Comparison of ENCODE assay signal across 14 cellular contexts in genomic region chr15:92098869-92099268, GRCh38.
DNase-seq lines count a peak whose midpoint lies in the region; ATAC-seq, FAIRE-seq and TF ChIP-seq lines count a peak whose summit lies in the region.
"Had no signal": no experiment of that assay in that cellular context is flagged by ENCODE, and none has a peak within 500 bp of the region (broad histone marks: within the 10 kb centered on the region; RNA-seq: fewer than 3 reads in every experiment).

No MANE protein-coding gene starts in this region.

- H3K9me3 ChIP-seq in SK-N-SH (no peaks in the 10 kb centered on the region), HepG2 (ENCODE audit: low read length) (no peaks in the 10 kb centered on the region)

- TF ChIP-seq CTCF in SK-N-SH (IDR thresholded peaks at IDR 0.05) (no peak), fibroblast of mammary gland (conservative IDR thresholded peaks at IDR 0.05; ENCODE audit: control insufficient read depth, insufficient read depth, low read depth, low read length) (no peak), HepG2 (CRISPR knock-in tag; IDR thresholded peaks at IDR 0.05) (peak; percentile 62)

- intact Hi-C loops in HepG2 (cut with micrococcal nuclease; ENCODE audit: unreplicated experiment) = loop anchor here (10.0 kb wide), 1 partner anchor 616 kb away; no protein-coding TSS in a partner anchor

- DNase-seq in SK-N-SH (peak; percentile 49), fibroblast of mammary gland (ENCODE audit: low read depth) (peak; percentile 11), HepG2 (ENCODE audit: low spot score) (no peak), superior temporal gyrus (ENCODE audit: extremely low spot score) (peak; percentile 82), HPDE6-E6E7 (ENCODE audit: extremely low spot score) (no peak), germinal center (ENCODE audit: low spot score) (no peak)
- DNase-seq in activated naive CD4-positive, alpha-beta T cell treated with anti-CD3 and anti-CD28 coated beads, Interleukin-2, amount 50 U/mL, for 72 hours (ENCODE audit: low spot score in 2 of 2) = no peak
- DNase-seq: activated gamma-delta T cell treated with Interleukin-2 at 50 U/mL for 16 hours; nephron progenitor cell; stimulated activated naive CD8-positive, alpha-beta T cell treated with anti-CD3 and anti-CD28 coated beads, Interleukin-15, Interleukin-2, amounts not matched to agents 100 U/mL and 50 U/mL, for 24 hours had no signal

- FAIRE-seq in HepG2 (lab: Jason Lieb, UNC) = no peak
- FAIRE-seq: A204.1, G401.6 had no signal

- H3K4me2 ChIP-seq in SK-N-SH (no peak overlapping the region), HepG2 (ENCODE audit: low read depth, low read length) (no peak overlapping the region)

- H3K27ac ChIP-seq in SK-N-SH (ENCODE audit: low read depth in 2 of 2, low read length in 1 of 2) (no peak overlapping the region; a peak in 1 of 4 replicates), HepG2 (ENCODE audit: extremely low read length, insufficient read depth, low read length) (no peak overlapping the region)
- H3K27ac ChIP-seq: SK-N-MC had no signal

- WGBS in SK-N-SH (ENCODE audit: low lambda C conversion rate) = 71% methylated on average over 1 of the region's 5 CpGs
- 0% methylated on average over 1 of the region's 5 CpGs for WGBS in HepG2 (ENCODE audit: low lambda C conversion rate)

- BruUV-seq in HepG2 (replicated peaks; lab: Mats Ljungman, UMichigan) = no TSS peak

- H3K9ac ChIP-seq in SK-N-SH (no peak overlapping the region), HepG2 (ENCODE audit: insufficient read depth, low read depth, low read length) (no peak overlapping the region)

- peak; percentile 42 for TF ChIP-seq RAD21 in SK-N-SH (IDR thresholded peaks at IDR 0.05; ENCODE audit: low read length)
- TF ChIP-seq RAD21 in HepG2 (CRISPR knock-in tag; IDR thresholded peaks at IDR 0.05) = no peak

- H3K79me2 ChIP-seq in SK-N-SH (ENCODE audit: insufficient read depth) = no peaks in the 10 kb centered on the region
- no peaks in the 10 kb centered on the region for H3K79me2 ChIP-seq in HepG2 (ENCODE audit: insufficient read depth, low read length)

- H2AFZ ChIP-seq in SK-N-SH (ENCODE audit: low read depth) = no peak overlapping the region
- H2AFZ ChIP-seq in HepG2 (ENCODE audit: low read length) = no peak overlapping the region

- H3K4me3 ChIP-seq in SK-N-SH (ENCODE audit: low read depth in 2 of 2, low read length in 1 of 2) (no peak overlapping the region), fibroblast of mammary gland (ENCODE audit: control insufficient read depth, low read depth, low read length) (no peak overlapping the region), HepG2 (replicated peaks in 1 of 3; ENCODE audit: insufficient read depth in 1 of 3, low read depth in 2 of 3, low read length in 3 of 3) (no peak overlapping the region)
- H3K4me3 ChIP-seq: SK-N-MC had no signal

- TF ChIP-seq POLR2A in HepG2 (IDR thresholded peaks at IDR 0.05; ENCODE audit: insufficient read depth in 1 of 2, low read depth in 2 of 2, low read length in 2 of 2) = no peak

- no peaks in the 10 kb centered on the region for H3F3A ChIP-seq in SK-N-SH (replicated peaks; ENCODE audit: insufficient read depth)

- TF ChIP-seq EP300 in SK-N-SH (IDR thresholded peaks at IDR 0.05; ENCODE audit: borderline replicate concordance in 1 of 2, low read depth in 1 of 2, low read length in 1 of 2) (no peak), HepG2 (IDR thresholded peaks at IDR 0.05; ENCODE audit: low read depth in 2 of 2, low read length in 2 of 2) (no peak), HepG2 (CRISPR knock-in tag; IDR thresholded peaks at IDR 0.05; ENCODE audit: borderline replicate concordance) (no peak)

- ATAC-seq in SK-N-SH treated with all-trans-retinoic acid at 6 μM for 48 hours = no peak
- ATAC-seq in HepG2 = peak; percentile 75
- no peak for ATAC-seq in activated naive CD4-positive, alpha-beta T cell treated with anti-CD3 and anti-CD28 coated beads, Interleukin-2, amount 50 U/mL, for 72 hours
- ATAC-seq: stimulated activated naive CD8-positive, alpha-beta T cell treated with anti-CD3 and anti-CD28 coated beads, Interleukin-15, Interleukin-2, amounts not matched to agents 100 U/mL and 50 U/mL, for 24 hours had no signal

- H3K36me3 Mint-ChIP-seq in activated naive CD4-positive, alpha-beta T cell treated with anti-CD3 and anti-CD28 coated beads, Interleukin-2, amount 50 U/mL, for 72 hours = peaks cover 0 to 7% of the 10 kb centered on the region in 2 donors

- H4K20me1 ChIP-seq in SK-N-SH (ENCODE audit: insufficient read depth) (no peaks in the 10 kb centered on the region), HepG2 (ENCODE audit: insufficient read depth, low read length) (no peaks in the 10 kb centered on the region)

- H3K27ac Mint-ChIP-seq in activated naive CD4-positive, alpha-beta T cell treated with anti-CD3 and anti-CD28 coated beads, Interleukin-2, amount 50 U/mL, for 72 hours = no peak overlapping the region
- H3K27ac Mint-ChIP-seq: nephron progenitor cell had no signal

- CTCF ChIA-PET in SK-N-SH (lab: Yijun Ruan, JAX) (interaction anchor here (0.6 to 8.6 kb wide), 19 partner anchors 9 to 796 kb away, joined by 3 to 67 read pairs (median 3); no protein-coding TSS in a partner anchor), HepG2 (lab: Yijun Ruan, JAX; ENCODE audit: low intra/inter-chr PET ratio, low total read pairs) (interaction anchor here (2.4 to 3.5 kb wide), 3 partner anchors 106 to 285 kb away, joined by 18 to 30 read pairs (median 25); no protein-coding TSS in a partner anchor)

- POLR2A ChIA-PET in SK-N-SH (lab: Yijun Ruan, JAX) = no interaction called here
- POLR2A ChIA-PET in HepG2 (lab: Yijun Ruan, JAX) = no interaction called here

- H3K36me3 ChIP-seq in SK-N-SH (replicated peaks in 1 of 2; ENCODE audit: control insufficient read depth in 1 of 2, insufficient read depth in 2 of 2, low read length in 1 of 2) (peaks cover 3 to 4% of the 10 kb centered on the region in 2 experiments), HepG2 (replicated peaks in 1 of 2; ENCODE audit: control insufficient read depth in 1 of 2, insufficient read depth in 2 of 2, low read length in 2 of 2) (no peaks in the 10 kb centered on the region)

- no peaks in the 10 kb centered on the region for H3K9me2 ChIP-seq in SK-N-SH

- peaks cover 0 to 9% of the 10 kb centered on the region in 2 experiments; a peak in 1 of 4 replicates for H3K4me1 ChIP-seq in SK-N-SH (ENCODE audit: control insufficient read depth in 1 of 2, insufficient read depth in 2 of 2, low read depth in 1 of 2, low read length in 1 of 2)
- no peaks in the 10 kb centered on the region for H3K4me1 ChIP-seq in HepG2 (ENCODE audit: insufficient read depth, low read length)

- H3K27me3 ChIP-seq in SK-N-SH (ENCODE audit: insufficient read depth) (no peaks in the 10 kb centered on the region), HepG2 (ENCODE audit: control insufficient read depth in 1 of 2, insufficient read depth in 2 of 2, low read length in 2 of 2) (peaks cover 3 to 18% of the 10 kb centered on the region in 2 experiments; a peak in 3 of 5 replicates)

- in situ Hi-C loops in HepG2 (cut with HindIII; ENCODE audit: extremely low pct_ligation_motif_present, low pct_unique_long_range_greater_than_20kb) = loop anchor here (5.0 to 25.0 kb wide), 2 partner anchors 128 to 588 kb away; no protein-coding TSS in a partner anchor

- H3K9me3 Mint-ChIP-seq in activated naive CD4-positive, alpha-beta T cell treated with anti-CD3 and anti-CD28 coated beads, Interleukin-2, amount 50 U/mL, for 72 hours = no peaks in the 10 kb centered on the region
- H3K9me3 Mint-ChIP-seq: nephron progenitor cell had no signal

TF ChIP-seq in SK-N-SH, 30 proteins besides CTCF, POLR2A, EP300 and RAD21 (continues in another document):
- no peak for TF ChIP-seq FOXJ3 (CRISPR knock-in tag; IDR thresholded peaks at IDR 0.05)
- TF ChIP-seq YY1 (IDR thresholded peaks at IDR 0.05; ENCODE audit: low read depth) = no peak
- TF ChIP-seq FOSL2 (IDR thresholded peaks at IDR 0.05; ENCODE audit: borderline replicate concordance, low read depth) = no peak
- TF ChIP-seq GATA2 (CRISPR knock-in tag; IDR thresholded peaks at IDR 0.05) = no peak; the same call in 1 of the 2 replicates
- TF ChIP-seq NRF1 (IDR thresholded peaks at IDR 0.05; ENCODE audit: low read depth, low read length) = no peak

TF ChIP-seq in SK-N-SH treated with all-trans-retinoic acid at 6 μM for 48 hours, 23 proteins besides CTCF, POLR2A, EP300 and RAD21 (continues in another document):
- TF ChIP-seq CSDC2 (CRISPR knock-in tag; IDR thresholded peaks at IDR 0.05) (no peak), RARB (CRISPR knock-in tag; IDR thresholded peaks at IDR 0.05) (no peak), OSR1 (CRISPR knock-in tag; IDR thresholded peaks at IDR 0.05) (no peak), ZNF8 (CRISPR knock-in tag; IDR thresholded peaks at IDR 0.05) (no peak)
- TF ChIP-seq, protein P1, sequence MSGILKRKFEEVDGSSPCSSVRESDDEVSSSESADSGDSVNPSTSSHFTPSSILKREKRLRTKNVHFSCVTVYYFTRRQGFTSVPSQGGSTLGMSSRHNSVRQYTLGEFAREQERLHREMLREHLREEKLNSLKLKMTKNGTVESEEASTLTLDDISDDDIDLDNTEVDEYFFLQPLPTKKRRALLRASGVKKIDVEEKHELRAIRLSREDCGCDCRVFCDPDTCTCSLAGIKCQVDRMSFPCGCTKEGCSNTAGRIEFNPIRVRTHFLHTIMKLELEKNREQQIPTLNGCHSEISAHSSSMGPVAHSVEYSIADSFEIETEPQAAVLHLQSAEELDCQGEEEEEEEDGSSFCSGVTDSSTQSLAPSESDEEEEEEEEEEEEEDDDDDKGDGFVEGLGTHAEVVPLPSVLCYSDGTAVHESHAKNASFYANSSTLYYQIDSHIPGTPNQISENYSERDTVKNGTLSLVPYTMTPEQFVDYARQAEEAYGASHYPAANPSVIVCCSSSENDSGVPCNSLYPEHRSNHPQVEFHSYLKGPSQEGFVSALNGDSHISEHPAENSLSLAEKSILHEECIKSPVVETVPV (CRISPR knock-in tag; IDR thresholded peaks at IDR 0.05) = no peak

TF ChIP-seq in HepG2, 621 proteins besides CTCF, POLR2A, EP300 and RAD21 (continues in another document):
- TF ChIP-seq ATM (IDR thresholded peaks at IDR 0.05; ENCODE audit: borderline replicate concordance) (no peak), SNAPC5 (CRISPR knock-in tag; IDR thresholded peaks at IDR 0.05; ENCODE audit: borderline replicate concordance) (no peak), STAG1 (CRISPR knock-in tag; IDR thresholded peaks at IDR 0.05) (peak; percentile 65), ZNF891 (CRISPR knock-in tag; IDR thresholded peaks at IDR 0.05) (no peak), ZNF569 (CRISPR knock-in tag; IDR thresholded peaks at IDR 0.05; ENCODE audit: borderline replicate concordance) (no peak), SMC3 (IDR thresholded peaks at IDR 0.05; ENCODE audit: low read length) (peak; percentile 45; the same call in 1 of the 2 replicates), PHF5A (CRISPR knock-in tag; IDR thresholded peaks at IDR 0.05; ENCODE audit: low read depth, unreplicated experiment) (no peak)

Comparison
In these comparisons a context has a peak if more than half of its experiments do, and no peak if none do; other contexts are left out.
1. DNase-seq: peak in SK-N-SH (single experiment), fibroblast of mammary gland (single experiment) and superior temporal gyrus (single experiment); none in HepG2 (single experiment), HPDE6-E6E7 (single experiment), germinal center (single experiment) and activated naive CD4-positive, alpha-beta T cell treated with anti-CD3 and anti-CD28 coated beads, Interleukin-2, amount 50 U/mL, for 72 hours (0 of 2).
2. Of the 25 proteins assayed by ChIP-seq in both HepG2 and SK-N-SH: peak only in HepG2: CTCF; only in SK-N-SH: RAD21; in both: SMC3; in neither: 22.